Comparison of ENCODE assay signal across 19 cellular contexts in the genomic region with DNA sequence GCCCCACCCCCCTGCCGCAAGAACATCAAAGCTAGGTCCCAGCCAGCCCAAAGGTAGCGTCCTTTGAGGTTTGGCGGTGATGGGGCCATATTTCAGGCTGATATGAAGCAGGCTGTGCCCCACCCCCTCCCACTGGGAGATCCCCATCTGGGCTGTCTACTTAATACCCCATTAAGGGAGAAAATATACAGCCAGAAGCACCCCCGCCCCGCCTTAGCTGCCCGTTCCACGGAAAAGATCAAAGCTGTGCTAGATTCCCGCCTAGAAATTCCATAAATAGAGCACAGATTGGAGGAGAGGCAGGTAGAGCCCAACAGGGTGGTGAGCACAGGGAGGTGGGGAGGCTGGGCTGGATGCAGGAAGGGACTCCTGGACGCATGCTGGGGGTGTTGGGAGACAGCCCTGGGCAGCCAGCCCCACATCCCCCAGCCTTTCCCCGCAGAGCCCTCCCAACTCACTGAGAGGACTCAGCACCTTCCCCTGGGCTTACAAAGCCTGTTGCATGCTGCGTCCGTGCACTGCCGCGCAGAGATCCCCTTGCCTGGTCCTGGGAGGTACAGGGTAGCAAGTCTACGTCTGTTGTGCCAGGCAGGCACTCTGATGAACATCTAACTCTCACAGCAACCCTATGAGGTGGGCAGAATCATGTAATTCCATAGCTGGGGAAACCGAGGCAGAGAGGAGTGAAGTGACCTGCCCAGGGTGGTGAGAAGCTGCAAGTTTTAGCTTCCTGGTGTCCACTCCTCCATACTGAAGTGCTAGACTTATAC. TPM values are rescaled to one million over a fixed set of nuclear protein-coding genes. Genes with fewer than 3 reads are reported as not detected.
DNase-seq lines count a peak whose midpoint lies in the region; TF ChIP-seq lines count a peak whose summit lies in the region.
"Had no signal": no experiment of that assay in that cellular context is flagged by ENCODE, and none has a peak within 500 bp of the region (broad histone marks: within the 10 kb centered on the region; RNA-seq: fewer than 3 reads in every experiment).

No MANE protein-coding gene starts in this region.

- peak; percentile 29 for DNase-seq in stimulated activated CD4-positive, alpha-beta T cell treated with anti-CD3 and anti-CD28 coated beads, Interleukin-15, amount 100 ng/mL, for 24 hours
- DNase-seq in stimulated activated CD4-positive, alpha-beta T cell treated with anti-CD3 and anti-CD28 coated beads, Interleukin-12 subunit alpha, Interleukin-12 subunit beta, amount 100 ng/mL, for 4 hours, result no peak
- DNase-seq in NCI-H69 (lab: John Stamatoyannopoulos, UW) (peak; percentile 94), iPS DF 6.9 (ENCODE audit: low read depth, low spot score) (no peak), type B pancreatic cell (ENCODE audit: extremely low spot score, unreplicated experiment) (no peak), foreskin fibroblast (no peak), pons (ENCODE audit: low spot score) (no peak), SKM-1 treated with dmso at 0.1 percent for 144 hours (lab: John Stamatoyannopoulos, UW; ENCODE audit: unreplicated experiment) (no peak)
- DNase-seq: activated CD8-positive, alpha-beta memory T cell treated with anti-CD3 and anti-CD28 coated beads, Interleukin-2, amount 50 U/mL, for 4 hours; body of pancreas; cortex of kidney; gastrocnemius medialis; GDM1; kidney; NCI-H2029 treated with DMSO at 0.1 percent for 48 hours; T-helper 2 cell had no signal

- no peaks in the 10 kb centered on the region for H3K9me3 Mint-ChIP-seq in type B pancreatic cell
- H3K9me3 Mint-ChIP-seq: activated naive CD4-positive, alpha-beta T cell treated with anti-CD3 and anti-CD28 coated beads, Interleukin-2, amount 50 U/mL, for 24 hours; memory B cell had no signal

- peak overlapping the region; percentile 25 for H3K4me3 Mint-ChIP-seq in type B pancreatic cell
- H3K4me3 Mint-ChIP-seq: activated naive CD4-positive, alpha-beta T cell treated with anti-CD3 and anti-CD28 coated beads, Interleukin-2, amount 50 U/mL, for 24 hours; memory B cell had no signal

- peak overlapping the region; percentile 7; the same call in 1 of the 2 replicates for H3K4me3 ChIP-seq in iPS DF 6.9 (ENCODE audit: low read length)
- H3K4me3 ChIP-seq in foreskin fibroblast (ENCODE audit: low read depth in 1 of 2, low read length in 2 of 2), result no peak overlapping the region
- H3K4me3 ChIP-seq: body of pancreas, gastrocnemius medialis, right atrium auricular region had no signal

- H3K36me3 Mint-ChIP-seq in type B pancreatic cell, result no peaks in the 10 kb centered on the region
- H3K36me3 Mint-ChIP-seq: activated naive CD4-positive, alpha-beta T cell treated with anti-CD3 and anti-CD28 coated beads, Interleukin-2, amount 50 U/mL, for 24 hours; memory B cell had no signal

- no peak overlapping the region for H3K27ac ChIP-seq in iPS DF 6.9 (ENCODE audit: low read length)
- H3K27ac ChIP-seq: body of pancreas, gastrocnemius medialis, right atrium auricular region had no signal

- H3K4me1 ChIP-seq in iPS DF 6.9 (ENCODE audit: control insufficient read depth, insufficient read depth, low read length), result peaks cover 20% of the 10 kb centered on the region
- H3K4me1 ChIP-seq: body of pancreas, gastrocnemius medialis had no signal

- H3K36me3 ChIP-seq in iPS DF 6.9 (ENCODE audit: control insufficient read depth, insufficient read depth, low read length), result no peaks in the 10 kb centered on the region; the same call in 1 of the 2 replicates
- H3K36me3 ChIP-seq: gastrocnemius medialis, right atrium auricular region had no signal

- WGBS in iPS DF 6.9 (ENCODE audit: insufficient coverage, insufficient read length), result no CpG with 5 or more reads among the region's 16 CpGs

- no peaks in the 10 kb centered on the region for H3K27me3 ChIP-seq in iPS DF 6.9 (ENCODE audit: control insufficient read depth, insufficient read depth, low read length)
- H3K27me3 ChIP-seq: body of pancreas, right atrium auricular region had no signal

- peaks cover 38% of the 10 kb centered on the region for H3K4me1 Mint-ChIP-seq in type B pancreatic cell (ENCODE audit: unreplicated experiment)

- H3K27ac Mint-ChIP-seq in type B pancreatic cell, result no peak overlapping the region
- H3K27ac Mint-ChIP-seq: activated naive CD4-positive, alpha-beta T cell treated with anti-CD3 and anti-CD28 coated beads, Interleukin-2, amount 50 U/mL, for 24 hours; memory B cell had no signal

- H3K27me3 Mint-ChIP-seq in type B pancreatic cell, result peaks cover 26% of the 10 kb centered on the region
- H3K27me3 Mint-ChIP-seq: activated naive CD4-positive, alpha-beta T cell treated with anti-CD3 and anti-CD28 coated beads, Interleukin-2, amount 50 U/mL, for 24 hours had no signal

- H3K9me3 ChIP-seq in iPS DF 6.9 (ENCODE audit: control insufficient read depth, insufficient read depth, low read length), result no peaks in the 10 kb centered on the region
- H3K9me3 ChIP-seq: body of pancreas, gastrocnemius medialis, right atrium auricular region had no signal

- TF ChIP-seq CTCF in type B pancreatic cell (conservative IDR thresholded peaks at IDR 0.05) (no peak), foreskin fibroblast (IDR thresholded peaks at IDR 0.05; ENCODE audit: low read depth, low read length) (no peak)

RNA-seq across cellular contexts. Expression of a gene that starts 33.8 kb away (rescaled TPM):
- 56.5 and 65.1 TPM in 2 replicates for total RNA-seq in type B pancreatic cell (ENCODE audit: low replicate concordance)

Comparison
In these comparisons a context has a peak if more than half of its experiments do, and no peak if none do; other contexts are left out.
1. DNase-seq: peak in stimulated activated CD4-positive, alpha-beta T cell treated with anti-CD3 and anti-CD28 coated beads, Interleukin-15, amount 100 ng/mL, for 24 hours (single experiment) and NCI-H69 (single experiment); none in stimulated activated CD4-positive, alpha-beta T cell treated with anti-CD3 and anti-CD28 coated beads, Interleukin-12 subunit alpha, Interleukin-12 subunit beta, amount 100 ng/mL, for 4 hours (single experiment), iPS DF 6.9 (single experiment), type B pancreatic cell (single experiment), foreskin fibroblast (0 of 2), pons (single experiment) and SKM-1 treated with dmso at 0.1 percent for 144 hours (single experiment).